ENCODE assay signal across 17 cellular contexts in the genomic region with DNA sequence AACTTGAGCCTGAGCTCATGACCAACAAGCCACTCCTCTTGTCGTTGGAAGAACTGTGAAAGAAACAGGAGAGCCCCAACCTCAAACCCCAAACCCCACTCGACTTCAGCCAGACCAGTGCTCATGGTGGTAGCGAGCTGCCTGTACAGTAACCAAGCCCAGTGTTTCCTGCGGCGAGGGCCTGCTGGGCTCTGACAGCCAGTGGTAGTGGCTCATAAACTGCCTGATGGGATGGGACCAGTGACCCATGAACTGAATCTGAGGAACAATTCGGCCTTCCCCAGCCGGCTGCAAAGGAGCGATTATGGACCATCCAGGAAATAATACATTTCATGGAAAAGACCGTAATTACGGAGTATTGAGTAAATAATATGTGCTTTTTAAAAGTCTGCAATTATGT.
DNase-seq lines count a peak whose midpoint lies in the region; ATAC-seq and TF ChIP-seq lines count a peak whose summit lies in the region.
"Had no signal": no experiment of that assay in that cellular context is flagged by ENCODE, and none has a peak within 500 bp of the region (broad histone marks: within the 10 kb centered on the region; RNA-seq: fewer than 3 reads in every experiment).

No MANE protein-coding gene starts in this region.

- no peak overlapping the region for H4K8ac ChIP-seq in IMR-90 (ENCODE audit: low read depth in 2 of 2, low read length in 2 of 2)

- CTCF ChIA-PET in IMR-90 (lab: Yijun Ruan, JAX): no interaction called here

- H3K9me3 ChIP-seq in IMR-90 (ENCODE audit: control insufficient read depth, insufficient read depth, low read length): no peaks in the 10 kb centered on the region

- no peak overlapping the region for H2AK9ac ChIP-seq in IMR-90 (replicated peaks; ENCODE audit: low read depth, low read length, poor library complexity)

- no peaks in the 10 kb centered on the region for H3K36me3 Mint-ChIP-seq in nephron progenitor cell (ENCODE audit: low read depth)
- no peaks in the 10 kb centered on the region for H3K36me3 Mint-ChIP-seq in T-helper 2 cell treated with Interferon-gamma antibody and Interleukin-4, amounts not matched to agents 5 μg/mL and 100 μg/mL, for 36 hours (ENCODE audit: low read depth)
- H3K36me3 Mint-ChIP-seq: CD4-positive, CD25-positive, alpha-beta regulatory T cell had no signal

- H3K4me2 ChIP-seq in IMR-90 (ENCODE audit: low read depth, low read length): no peak overlapping the region
- H3K4me2 ChIP-seq: BLaER1 treated with 17β-estradiol and CSF1 and Interleukin-3, amounts not matched to agents 10 nM and 100 nM had no signal

- no peak for ATAC-seq in IMR-90 (ENCODE audit: low read depth)
- ATAC-seq in GM19395 (IDR thresholded peaks at IDR 0.05; ENCODE audit: unreplicated experiment): no peak
- ATAC-seq: GM12878 had no signal

- H3K56ac ChIP-seq in IMR-90 (ENCODE audit: extremely low read depth, insufficient read depth, low read length): no peak overlapping the region; the same call in 1 of the 2 replicates

- no peaks in the 10 kb centered on the region for H3K36me3 ChIP-seq in IMR-90 (ENCODE audit: control insufficient read depth, insufficient read depth, low read length)
- H3K36me3 ChIP-seq: BLaER1 treated with 17β-estradiol and CSF1 and Interleukin-3, amounts not matched to agents 10 nM and 100 nM had no signal

- H3K9me3 Mint-ChIP-seq in nephron progenitor cell: no peaks in the 10 kb centered on the region
- H3K9me3 Mint-ChIP-seq in T-helper 2 cell treated with Interferon-gamma antibody and Interleukin-4, amounts not matched to agents 5 μg/mL and 100 μg/mL, for 36 hours: no peaks in the 10 kb centered on the region

- no peak overlapping the region for H3K27ac Mint-ChIP-seq in nephron progenitor cell
- no peak overlapping the region for H3K27ac Mint-ChIP-seq in T-helper 2 cell treated with Interferon-gamma antibody and Interleukin-4, amounts not matched to agents 5 μg/mL and 100 μg/mL, for 36 hours
- H3K27ac Mint-ChIP-seq: CD4-positive, CD25-positive, alpha-beta regulatory T cell; H9 had no signal

- intact Hi-C loops in IMR-90 (cut with micrococcal nuclease): no loop called here

- no peak overlapping the region for H3K4me3 ChIP-seq in IMR-90 (ENCODE audit: insufficient read depth, low read depth, low read length)
- H3K4me3 ChIP-seq: BLaER1 treated with 17β-estradiol and CSF1 and Interleukin-3, amounts not matched to agents 10 nM and 100 nM; GM12878 had no signal

- H3K14ac ChIP-seq in IMR-90 (replicated peaks; ENCODE audit: low read depth, low read length): no peak overlapping the region

- no peak overlapping the region for H3K9ac ChIP-seq in IMR-90 (ENCODE audit: low read depth, low read length)
- H3K9ac ChIP-seq: BLaER1 treated with 17β-estradiol and CSF1 and Interleukin-3, amounts not matched to agents 10 nM and 100 nM had no signal

- H3K27ac ChIP-seq in IMR-90 (ENCODE audit: insufficient read depth, low read length): no peak overlapping the region
- H3K27ac ChIP-seq: BLaER1 treated with 17β-estradiol and CSF1 and Interleukin-3, amounts not matched to agents 10 nM and 100 nM had no signal

- H3K23ac ChIP-seq in IMR-90 (ENCODE audit: low read depth, low read length): no peak overlapping the region

- WGBS in IMR-90 (ENCODE audit: extremely low coverage in 2 of 2, insufficient read length in 1 of 2), 2 experiments: 100% methylated on average over 3 of the region's 10 CpGs; no CpG with 5 or more reads in 1 of the 2 experiments

- peaks cover 3% of the 10 kb centered on the region; the same call in 1 of the 2 replicates for H3K4me1 ChIP-seq in IMR-90 (ENCODE audit: control insufficient read depth, insufficient read depth, low read length)
- H3K4me1 ChIP-seq: BLaER1 treated with 17β-estradiol and CSF1 and Interleukin-3, amounts not matched to agents 10 nM and 100 nM had no signal

- H3K27me3 Mint-ChIP-seq in nephron progenitor cell (ENCODE audit: low read depth, poor library complexity): peaks cover 17% of the 10 kb centered on the region
- peaks cover 4% of the 10 kb centered on the region for H3K27me3 Mint-ChIP-seq in T-helper 2 cell treated with Interferon-gamma antibody and Interleukin-4, amounts not matched to agents 5 μg/mL and 100 μg/mL, for 36 hours (ENCODE audit: low read depth)
- H3K27me3 Mint-ChIP-seq: CD4-positive, CD25-positive, alpha-beta regulatory T cell had no signal

- no peak for TF ChIP-seq POLR2A in IMR-90 (IDR thresholded peaks at IDR 0.05; ENCODE audit: low read depth, low read length)

- peak overlapping the region; percentile 36; the same call in 1 of the 2 replicates for H2BK120ac ChIP-seq in IMR-90 (ENCODE audit: low read depth, low read length)

- no TSS peak for BruUV-seq in IMR-90 (replicated peaks; lab: Mats Ljungman, UMichigan)

- H2AFZ ChIP-seq in IMR-90 (replicated peaks; ENCODE audit: low read length, poor library complexity): peak overlapping the region; percentile 73

- H4K91ac ChIP-seq in IMR-90 (ENCODE audit: insufficient read depth, low read depth, low read length): no peak overlapping the region

- no peaks in the 10 kb centered on the region for H4K20me1 ChIP-seq in IMR-90 (ENCODE audit: insufficient read depth, low read length)
- H4K20me1 ChIP-seq: BLaER1 treated with 17β-estradiol and CSF1 and Interleukin-3, amounts not matched to agents 10 nM and 100 nM had no signal

- no peak overlapping the region for H3K18ac ChIP-seq in IMR-90 (ENCODE audit: low read depth, low read length)

- H2BK20ac ChIP-seq in IMR-90 (ENCODE audit: low read depth, low read length): peak overlapping the region; percentile 71

- H2BK5ac ChIP-seq in IMR-90 (ENCODE audit: low read depth, low read length, poor library complexity, severe bottlenecking): no peak overlapping the region

- H3K4ac ChIP-seq in IMR-90 (ENCODE audit: low read depth, low read length): peak overlapping the region; percentile 22; the same call in 1 of the 2 replicates

- H3K4me1 Mint-ChIP-seq in nephron progenitor cell: peaks cover 45% of the 10 kb centered on the region
- H3K4me1 Mint-ChIP-seq in T-helper 2 cell treated with Interferon-gamma antibody and Interleukin-4, amounts not matched to agents 5 μg/mL and 100 μg/mL, for 36 hours (ENCODE audit: low read depth): no peaks in the 10 kb centered on the region
- H3K4me1 Mint-ChIP-seq: CD4-positive, CD25-positive, alpha-beta regulatory T cell; H9 had no signal

- no peaks in the 10 kb centered on the region for H3K27me3 ChIP-seq in IMR-90 (ENCODE audit: control insufficient read depth, insufficient read depth, low read length)
- H3K27me3 ChIP-seq: BLaER1 treated with 17β-estradiol and CSF1 and Interleukin-3, amounts not matched to agents 10 nM and 100 nM had no signal

- TF ChIP-seq RAD21 in IMR-90 (IDR thresholded peaks at IDR 0.05; ENCODE audit: low read length): no peak

- no peak overlapping the region for H3K4me3 Mint-ChIP-seq in nephron progenitor cell
- H3K4me3 Mint-ChIP-seq in T-helper 2 cell treated with Interferon-gamma antibody and Interleukin-4, amounts not matched to agents 5 μg/mL and 100 μg/mL, for 36 hours: no peak overlapping the region
- H3K4me3 Mint-ChIP-seq: CD4-positive, CD25-positive, alpha-beta regulatory T cell; H9 had no signal

- dilution Hi-C loops in IMR-90 (cut with HindIII; ENCODE audit: low sequenced_read_pairs, unreplicated experiment): no loop called here

- POLR2A ChIA-PET in IMR-90 (lab: Charles Lee; ENCODE audit: unreplicated experiment): no interaction called here

- in situ Hi-C loops in IMR-90 (cut with MboI; ENCODE audit: low sequenced_read_pairs): no loop called here

- H3K79me1 ChIP-seq in IMR-90 (ENCODE audit: low read depth in 1 of 2, low read length in 2 of 2): no peaks in the 10 kb centered on the region

- DNase-seq in COR-L47 (lab: John Stamatoyannopoulos, UW): peak; percentile 54
- DNase-seq in IMR-90: no peak
- DNase-seq in NCI-H2227 treated with DMSO at 0.1 percent for 48 hours (lab: John Stamatoyannopoulos, UW): peak; percentile 62
- DNase-seq in nephron progenitor cell: peak; percentile 41
- DNase-seq in T-helper 2 cell treated with Interferon-gamma antibody and Interleukin-4, amounts not matched to agents 5 μg/mL and 100 μg/mL, for 36 hours (ENCODE audit: low spot score): no peak
- no peak for DNase-seq in amygdala (lab: John Stamatoyannopoulos, UW)
- no peak for DNase-seq in hepatic stellate cell (ENCODE audit: low spot score)
- DNase-seq: ACHN; Calu3; CD4-positive, CD25-positive, alpha-beta regulatory T cell; DMS 273 treated with DMSO at 0.1 percent for 48 hours; DMS79; GOT3; H9 had no signal

- peaks cover 6% of the 10 kb centered on the region for H3K9me1 ChIP-seq in IMR-90 (ENCODE audit: insufficient read depth, low read length)

- H2AK5ac ChIP-seq in IMR-90 (ENCODE audit: low read depth, low read length): peak overlapping the region; percentile 49; the same call in 1 of the 2 replicates

- no peak overlapping the region for H4K5ac ChIP-seq in IMR-90 (ENCODE audit: low read depth, low read length)

- H2BK15ac ChIP-seq in IMR-90 (ENCODE audit: low read depth, low read length): 0 out of 3 replicates have a peak overlapping the region, but pooled peaks have one; percentile 19

- TF ChIP-seq CTCF in IMR-90 (conservative IDR thresholded peaks at IDR 0.05; ENCODE audit: low read depth, low read length) (no peak), nephron progenitor cell (IDR thresholded peaks at IDR 0.05) (no peak)

TF ChIP-seq in IMR-90, 13 proteins besides CTCF, POLR2A, EP300 and RAD21:
- no peak for TF ChIP-seq MXI1 (IDR thresholded peaks at IDR 0.05; ENCODE audit: borderline replicate concordance, low read depth, low read length)
- no peak for TF ChIP-seq MAFK (IDR thresholded peaks at IDR 0.05; ENCODE audit: low read depth, low read length)
- TF ChIP-seq BHLHE40 (IDR thresholded peaks at IDR 0.05; ENCODE audit: low read depth, low read length): no peak

Comparison
In these comparisons a context has a peak if more than half of its experiments do, and no peak if none do; other contexts are left out.
1. DNase-seq: peak in COR-L47 (single experiment), NCI-H2227 treated with DMSO at 0.1 percent for 48 hours (single experiment) and nephron progenitor cell (single experiment); none in IMR-90 (single experiment), T-helper 2 cell treated with Interferon-gamma antibody and Interleukin-4, amounts not matched to agents 5 μg/mL and 100 μg/mL, for 36 hours (single experiment), amygdala (0 of 56) and hepatic stellate cell (single experiment).